Comparison of ENCODE assay signal across 11 cellular contexts in genomic region chr2:151933266-151933804, GRCh38.
"Had no signal": no experiment of that assay in that cellular context is flagged by ENCODE, and none has a peak within 500 bp of the region (broad histone marks: within the 10 kb centered on the region; RNA-seq: fewer than 3 reads in every experiment).

No MANE protein-coding gene starts in this region.

- H3K27ac ChIP-seq: GM23248 had no signal

- H3K9me3 ChIP-seq: HAP-1 had no signal

- H3K4me2 ChIP-seq: GM23338 had no signal

- DNase-seq: GM23248, GOT3, H7, H9, HCEC 1CT, HFFc6 had no signal

- ATAC-seq: GM23338, HCT116 had no signal

- H3K9ac ChIP-seq: GM23248 had no signal

- H3K36me3 ChIP-seq: HAP-1 had no signal

- H3K4me1 ChIP-seq: HAP-1 had no signal

- FAIRE-seq: H1, H54 had no signal

- H2AFZ ChIP-seq: GM23248, GM23338 had no signal

- H3K4me3 ChIP-seq: GM23248, GM23338, HAP-1 had no signal
